8 cellular contexts compared by ENCODE assay signal in genomic region chr11:64317325-64317960, GRCh38. TPM values are rescaled to one million over a fixed set of nuclear protein-coding genes. Genes with fewer than 3 reads are reported as not detected.
DNase-seq lines count a peak whose midpoint lies in the region; ATAC-seq lines count a peak whose summit lies in the region.

Gene TRMT112 (minus strand): TSS chr11:64317559. CDS start chr11:64317526, 33 bp downstream.

- peak within 1 kb of the TSS; percentile 93 for H4K8ac ChIP-seq in mesendoderm (ENCODE audit: low read depth, low read length)

- H3K27me3 ChIP-seq in NT2/D1 (ENCODE audit: insufficient read depth, insufficient read length) (no peaks in the 10 kb centered on the region), endocrine pancreas (ENCODE audit: control insufficient read depth, insufficient read depth, low read length) (no peaks in the 10 kb centered on the region), mesendoderm (ENCODE audit: insufficient read depth, low read length, poor library complexity) (no peaks in the 10 kb centered on the region)

- H3K36me3 ChIP-seq in NT2/D1 (ENCODE audit: insufficient read depth, insufficient read length, low read length) (peaks cover 73% of the 10 kb centered on the region), endocrine pancreas (ENCODE audit: control insufficient read depth, insufficient read depth, low read length) (no peaks in the 10 kb centered on the region), mesendoderm (ENCODE audit: control insufficient read depth, insufficient read depth, low read length) (no peaks in the 10 kb centered on the region)

- H3K27ac Mint-ChIP-seq in activated CD8-positive, alpha-beta memory T cell treated with anti-CD3 and anti-CD28 coated beads, Interleukin-2, amount 10 ng/mL, durations not matched to agents 7 days and 5 days: peak within 1 kb of the TSS; percentile 100

- DNase-seq in COLO668 (lab: John Stamatoyannopoulos, UW; ENCODE audit: unreplicated experiment) (peak; percentile 96), HUDEP-2 (lab: John Stamatoyannopoulos, UW; ENCODE audit: unreplicated experiment in 76 of 76) (peak in 75 of 76 experiments; percentile 51 to 97 (median 93)), NT2/D1 (ENCODE audit: low read depth, low spot score) (peak; percentile 96), mesendoderm (peak; percentile 100)
- peak; percentile 99 for DNase-seq in activated CD8-positive, alpha-beta memory T cell treated with anti-CD3 and anti-CD28 coated beads, Interleukin-2, amount 10 ng/mL, durations not matched to agents 7 days and 5 days
- DNase-seq in stimulated activated CD8-positive, alpha-beta memory T cell treated with anti-CD3 and anti-CD28 coated beads, Interleukin-15, amount 100 ng/mL, for 24 hours (ENCODE audit: low read depth): peak; percentile 85

- H3K56ac ChIP-seq in mesendoderm (ENCODE audit: low read length): peak within 1 kb of the TSS; percentile 96

- peak within 1 kb of the TSS; percentile 83 for H3K4ac ChIP-seq in mesendoderm (ENCODE audit: low read depth, low read length)

- peak; percentile 49 for ATAC-seq in GM21360 (IDR thresholded peaks at IDR 0.05; ENCODE audit: unreplicated experiment)
- ATAC-seq in activated CD8-positive, alpha-beta memory T cell treated with anti-CD3 and anti-CD28 coated beads, Interleukin-2, amount 10 ng/mL, durations not matched to agents 7 days and 5 days: peak; percentile 68

- WGBS in mesendoderm (ENCODE audit: extremely low coverage, insufficient coverage, low lambda C conversion rate): no CpG with 5 or more reads among the region's 43 CpGs

- peaks cover 4% of the 10 kb centered on the region for H3K79me2 ChIP-seq in mesendoderm (ENCODE audit: control insufficient read depth, insufficient read depth, low read length)

- peak within 1 kb of the TSS; percentile 24 for H2AK5ac ChIP-seq in mesendoderm (ENCODE audit: low read length)

- peak within 1 kb of the TSS; percentile 94 for H3K4me3 ChIP-seq in NT2/D1 (ENCODE audit: insufficient read length, low read depth)
- H3K4me3 ChIP-seq in endocrine pancreas (ENCODE audit: control insufficient read depth, insufficient read depth, low read length): peak within 1 kb of the TSS; percentile 54
- peak within 1 kb of the TSS; percentile 91 for H3K4me3 ChIP-seq in mesendoderm (ENCODE audit: low read length)

- peaks cover 47% of the 10 kb centered on the region for H3K4me1 Mint-ChIP-seq in activated CD8-positive, alpha-beta memory T cell treated with anti-CD3 and anti-CD28 coated beads, Interleukin-2, amount 10 ng/mL, durations not matched to agents 7 days and 5 days

- H3K4me1 ChIP-seq in NT2/D1 (ENCODE audit: insufficient read depth, insufficient read length) (peaks cover 20% of the 10 kb centered on the region), endocrine pancreas (ENCODE audit: control insufficient read depth, insufficient read depth, low read length) (no peaks in the 10 kb centered on the region), mesendoderm (ENCODE audit: control insufficient read depth, low read depth, low read length) (peaks cover 3% of the 10 kb centered on the region)

- peak within 1 kb of the TSS; percentile 95 for H2BK5ac ChIP-seq in mesendoderm (ENCODE audit: low read length)

- H3K9me3 ChIP-seq in NT2/D1 (ENCODE audit: insufficient read depth, low read length) (no peaks in the 10 kb centered on the region), endocrine pancreas (ENCODE audit: control insufficient read depth, low read length) (no peaks in the 10 kb centered on the region)

- peak within 1 kb of the TSS; percentile 89 for H3K4me2 ChIP-seq in mesendoderm (ENCODE audit: low read length)

- CTCF ChIA-PET in activated CD8-positive, alpha-beta memory T cell treated with anti-CD3 and anti-CD28 coated beads, Interleukin-2, amount 10 ng/mL, durations not matched to agents 7 days and 5 days (lab: Charles Lee): interaction anchor here (0.8 to 3.5 kb wide), 25 partner anchors 10 to 371 kb away, joined by 3 to 140 read pairs (median 6); partner anchors contain the start of genes CATSPERZ, CCDC88B, ESRRA and FERMT3

- no peak within 1 kb of the TSS for H2BK15ac ChIP-seq in mesendoderm (replicated peaks; ENCODE audit: low read depth)

- peaks cover 27% of the 10 kb centered on the region for H3K36me3 Mint-ChIP-seq in activated CD8-positive, alpha-beta memory T cell treated with anti-CD3 and anti-CD28 coated beads, Interleukin-2, amount 10 ng/mL, durations not matched to agents 7 days and 5 days

- no peak within 1 kb of the TSS for H4K5ac ChIP-seq in mesendoderm (ENCODE audit: low read length)

- peak within 1 kb of the TSS; percentile 97 for H3K27ac ChIP-seq in mesendoderm (ENCODE audit: low read depth, low read length)

- H3K4me3 Mint-ChIP-seq in activated CD8-positive, alpha-beta memory T cell treated with anti-CD3 and anti-CD28 coated beads, Interleukin-2, amount 10 ng/mL, durations not matched to agents 7 days and 5 days: peak within 1 kb of the TSS; percentile 95

- no peaks in the 10 kb centered on the region for H3K9me3 Mint-ChIP-seq in activated CD8-positive, alpha-beta memory T cell treated with anti-CD3 and anti-CD28 coated beads, Interleukin-2, amount 10 ng/mL, durations not matched to agents 7 days and 5 days (ENCODE audit: low read depth)

- peak within 1 kb of the TSS; percentile 49 for H2BK120ac ChIP-seq in mesendoderm (ENCODE audit: low read depth, low read length)

- H3K79me1 ChIP-seq in mesendoderm (ENCODE audit: low read length): peaks cover 7% of the 10 kb centered on the region

- H3K9ac ChIP-seq in NT2/D1 (ENCODE audit: insufficient read length, low read depth) (peak within 1 kb of the TSS; percentile 96), endocrine pancreas (ENCODE audit: control insufficient read depth, insufficient read depth, low read length) (peak within 1 kb of the TSS; percentile 94), mesendoderm (ENCODE audit: low read length) (peak within 1 kb of the TSS; percentile 93)

- H3K27me3 Mint-ChIP-seq in activated CD8-positive, alpha-beta memory T cell treated with anti-CD3 and anti-CD28 coated beads, Interleukin-2, amount 10 ng/mL, durations not matched to agents 7 days and 5 days: no peaks in the 10 kb centered on the region

- H3K18ac ChIP-seq in mesendoderm (ENCODE audit: low read length): peak within 1 kb of the TSS; percentile 84

- H3K23ac ChIP-seq in mesendoderm (ENCODE audit: low read length): peak within 1 kb of the TSS; percentile 83

RNA-seq across cellular contexts. Expression of gene TRMT112, which starts in this region (rescaled TPM):
- total RNA-seq in activated CD8-positive, alpha-beta memory T cell treated with anti-CD3 and anti-CD28 coated beads, Interleukin-2, amount 10 ng/mL, durations not matched to agents 7 days and 5 days: 100 to 1,000 TPM; 134 to 153 TPM
- polyA plus RNA-seq in mesendoderm (2013, experiment 1 of 2): 524 TPM
- 540 TPM for polyA plus RNA-seq in mesendoderm (2013, experiment 2 of 2)

Comparison
In these comparisons a context has a peak if more than half of its experiments do, and no peak if none do; other contexts are left out.
1. Peak in every context shown above with its lines: DNase-seq, ATAC-seq, H3K4me3 ChIP-seq and H3K27ac ChIP-seq.